Comparison of ENCODE assay signal across 8 cellular contexts in the genomic region with DNA sequence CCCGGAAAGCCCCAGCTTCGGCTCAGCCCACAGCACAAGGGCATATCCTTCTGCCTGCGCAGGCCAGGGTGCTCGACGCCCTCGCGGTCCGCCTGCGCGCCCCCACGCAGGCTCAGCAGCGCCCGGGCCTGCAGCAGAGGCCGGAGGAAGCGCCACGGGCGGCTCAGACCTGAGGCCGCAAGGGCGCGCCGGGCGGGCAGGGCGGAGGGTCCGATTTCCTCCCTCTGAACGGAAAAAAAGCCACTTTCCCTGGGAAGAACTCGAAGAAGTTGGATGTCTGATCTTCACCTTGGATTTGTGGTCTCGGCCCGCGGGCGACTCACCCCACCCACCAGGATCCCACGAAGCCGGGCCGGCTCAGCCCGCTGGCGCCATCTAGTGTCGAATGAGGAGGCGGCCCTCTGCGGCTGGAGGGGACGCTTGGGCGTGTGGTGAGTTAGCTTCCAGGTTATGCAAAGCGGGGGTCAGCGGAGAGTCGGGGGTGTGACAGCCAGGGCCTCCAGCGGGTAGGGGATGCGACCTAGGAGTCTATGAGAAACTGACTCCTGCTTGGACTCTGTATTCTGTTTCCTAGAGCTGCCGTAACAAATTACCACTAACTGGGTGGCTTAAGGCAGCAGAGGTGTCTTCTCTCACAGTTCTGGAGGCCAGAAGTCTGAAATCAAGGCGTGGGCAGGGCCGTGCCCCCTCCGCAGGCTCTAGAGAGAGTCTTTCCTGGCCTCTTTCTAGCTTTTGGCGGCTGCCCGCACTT. TPM values are rescaled to one million over a fixed set of nuclear protein-coding genes. Genes with fewer than 3 reads are reported as not detected.
A peak's percentile ranks its signal among the peaks of the same experiment; 100 is the strongest.
DNase-seq lines count a peak whose midpoint lies in the region; ATAC-seq and TF ChIP-seq lines count a peak whose summit lies in the region.

No MANE protein-coding gene starts in this region.

- intact Hi-C loops in activated CD4-positive, alpha-beta memory T cell treated with anti-CD3 and anti-CD28 coated beads for 36 hours (cut with micrococcal nuclease) = loop anchor here (1.0 kb wide), 2 partner anchors 124 to 142 kb away; no protein-coding TSS in a partner anchor
- intact Hi-C loops in lower lobe of right lung (cut with DNase I) = loop anchor here (5.0 kb wide), 1 partner anchor 125 kb away; no protein-coding TSS in a partner anchor

- no peak overlapping the region for H3K27ac Mint-ChIP-seq in activated CD4-positive, alpha-beta memory T cell treated with anti-CD3 and anti-CD28 coated beads for 36 hours

- POLR2A ChIA-PET in AG04449 (lab: Yijun Ruan, JAX) = interaction anchor here (0.6 kb wide), 1 partner anchor 142 kb away, joined by 3 read pairs; no protein-coding TSS in a partner anchor
- POLR2A ChIA-PET in activated CD4-positive, alpha-beta memory T cell treated with anti-CD3 and anti-CD28 coated beads for 36 hours (lab: Charles Lee) = no interaction called here

- H3K4me1 Mint-ChIP-seq in activated CD4-positive, alpha-beta memory T cell treated with anti-CD3 and anti-CD28 coated beads for 36 hours (ENCODE audit: low read depth) = peaks cover 15% of the 10 kb centered on the region

- no peaks in the 10 kb centered on the region for H3K9me3 Mint-ChIP-seq in activated CD4-positive, alpha-beta memory T cell treated with anti-CD3 and anti-CD28 coated beads for 36 hours

- peak overlapping the region; percentile 60 for H3K4me3 Mint-ChIP-seq in activated CD4-positive, alpha-beta memory T cell treated with anti-CD3 and anti-CD28 coated beads for 36 hours

- peak overlapping the region; percentile 78 for H3K27ac ChIP-seq in lower lobe of right lung

- no peaks in the 10 kb centered on the region for H3K9me3 ChIP-seq in lower lobe of right lung

- H3K4me3 ChIP-seq in AG04449 (ENCODE audit: low read depth, low read length) = peak overlapping the region; percentile 51
- H3K4me3 ChIP-seq in lower lobe of right lung = peak overlapping the region; percentile 56

- no peak for DNase-seq in AG04449 (ENCODE audit: low read depth, low spot score)
- DNase-seq in NCI-H446 (lab: John Stamatoyannopoulos, UW) = peak; percentile 33 to 82
- peak; percentile 88 for DNase-seq in activated CD4-positive, alpha-beta memory T cell treated with anti-CD3 and anti-CD28 coated beads for 36 hours
- DNase-seq in dermis microvascular lymphatic vessel endothelial cell (ENCODE audit: low read depth in 2 of 2) = peak; percentile 30 to 71
- peak; percentile 90 for DNase-seq in lower lobe of right lung
- DNase-seq in stimulated activated CD4-positive, alpha-beta T cell treated with anti-CD3 and anti-CD28 coated beads, TNF-alpha, amount 100 ng/mL, for 1 hour (ENCODE audit: low read depth in 3 of 3, low spot score in 1 of 3) = peak; percentile 57 to 81 (median 70)

- no peaks in the 10 kb centered on the region for H3K36me3 ChIP-seq in lower lobe of right lung

- peaks cover 35% of the 10 kb centered on the region for H3K4me1 ChIP-seq in lower lobe of right lung

- no peaks in the 10 kb centered on the region for H3K36me3 Mint-ChIP-seq in activated CD4-positive, alpha-beta memory T cell treated with anti-CD3 and anti-CD28 coated beads for 36 hours

- no peaks in the 10 kb centered on the region for H3K27me3 ChIP-seq in lower lobe of right lung (ENCODE audit: low read depth)

- CTCF ChIA-PET in AG04449 (lab: Yijun Ruan, JAX) = interaction anchor here (0.6 to 7.8 kb wide), 48 partner anchors 8 to 198 kb away, joined by 3 to 210 read pairs (median 5); a partner anchor contains a TSS
- CTCF ChIA-PET in activated CD4-positive, alpha-beta memory T cell treated with anti-CD3 and anti-CD28 coated beads for 36 hours (lab: Charles Lee) = interaction anchor here (0.6 to 7.8 kb wide), 41 partner anchors 9 to 178 kb away, joined by 3 to 97 read pairs (median 4); a partner anchor contains a TSS

- TF ChIP-seq CTCF in AG04449 (IDR thresholded peaks at IDR 0.05; ENCODE audit: insufficient read depth, low read length, missing control alignments) (peak; percentile 98), lower lobe of right lung (IDR thresholded peaks at IDR 0.05) (peak; percentile 99)

- no peaks in the 10 kb centered on the region for H3K27me3 Mint-ChIP-seq in activated CD4-positive, alpha-beta memory T cell treated with anti-CD3 and anti-CD28 coated beads for 36 hours

- ATAC-seq in GM18511 (IDR thresholded peaks at IDR 0.05; ENCODE audit: unreplicated experiment) (peak; percentile 88), HG03108 (IDR thresholded peaks at IDR 0.05; ENCODE audit: unreplicated experiment) (peak; percentile 73), lower lobe of right lung (peak; percentile 96)

RNA-seq across cellular contexts. Expression of a gene that starts 40.0 kb away (rescaled TPM):
- total RNA-seq in activated CD4-positive, alpha-beta memory T cell treated with anti-CD3 and anti-CD28 coated beads for 36 hours = 100 to 1,000 TPM; 289 to 303 TPM
- 72.5 and 85.7 TPM in 2 replicates for total RNA-seq in dermis microvascular lymphatic vessel endothelial cell
- 298 TPM for total RNA-seq in lower lobe of right lung
